17 cellular contexts compared by ENCODE assay signal in the genomic region with DNA sequence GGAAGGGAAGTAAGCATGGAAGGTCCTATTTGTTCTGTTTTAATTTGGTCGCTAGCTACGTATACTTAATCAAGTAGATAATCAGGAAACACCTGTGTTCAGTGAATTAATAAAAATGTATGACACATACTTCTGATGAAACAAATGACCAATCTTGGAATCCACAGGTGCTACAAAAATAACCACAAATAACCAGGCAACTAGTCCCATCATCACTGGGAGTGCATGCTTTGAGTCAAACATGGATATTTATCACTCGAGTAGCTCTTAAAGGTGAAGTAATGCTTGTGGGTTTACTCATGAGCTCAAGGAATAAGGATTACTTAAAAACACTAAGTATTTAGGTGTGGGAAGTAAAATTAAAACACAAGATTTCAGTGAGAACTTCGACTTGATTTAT.
DNase-seq lines count a peak whose midpoint lies in the region; FAIRE-seq and TF ChIP-seq lines count a peak whose summit lies in the region.
"Had no signal": no experiment of that assay in that cellular context is flagged by ENCODE, and none has a peak within 500 bp of the region (broad histone marks: within the 10 kb centered on the region; RNA-seq: fewer than 3 reads in every experiment).

No MANE protein-coding gene starts in this region.

- H3K27ac ChIP-seq in keratinocyte (ENCODE audit: control insufficient read depth, insufficient read depth, low read length): no peak overlapping the region
- H3K27ac ChIP-seq: C4-2B had no signal

- H3K9me3 ChIP-seq in keratinocyte (ENCODE audit: control insufficient read depth, low read depth, low read length) (no peaks in the 10 kb centered on the region), BE2C (no peaks in the 10 kb centered on the region)
- H3K9me3 ChIP-seq: HAP-1 had no signal

- H3K9me1 ChIP-seq in keratinocyte (ENCODE audit: control insufficient read depth, extremely low read depth, insufficient read depth, low read length): no peaks in the 10 kb centered on the region

- no peaks in the 10 kb centered on the region for H3K79me2 ChIP-seq in keratinocyte (ENCODE audit: control insufficient read depth, insufficient read depth, low read length)

- TF ChIP-seq CTCF in epithelial cell of esophagus (IDR thresholded peaks at IDR 0.05; ENCODE audit: insufficient read depth, low read depth, low read length, missing control alignments) (no peak), keratinocyte (optimal IDR thresholded peaks at IDR 0.05 in 1 of 3, IDR thresholded peaks at IDR 0.05 in 1 of 3, conservative IDR thresholded peaks at IDR 0.05 in 1 of 3; ENCODE audit: extremely low read depth in 1 of 3, insufficient read depth in 2 of 3, low read length in 3 of 3) (no peak), BE2C (IDR thresholded peaks at IDR 0.05; ENCODE audit: low read depth, low read length) (no peak)

- H3K27me3 ChIP-seq in keratinocyte (ENCODE audit: control insufficient read depth, extremely low read depth, insufficient read depth, low read length) (no peaks in the 10 kb centered on the region), BE2C (no peaks in the 10 kb centered on the region)

- dilution Hi-C loops in keratinocyte (cut with MboI; ENCODE audit: extremely low pct_ligation_motif_present, low sequenced_read_pairs): no loop called here

- no peak overlapping the region for H3K9ac ChIP-seq in keratinocyte (ENCODE audit: control insufficient read depth, extremely low read depth, insufficient read depth, low read length)

- H3K4me1 ChIP-seq in keratinocyte (ENCODE audit: control insufficient read depth, extremely low read depth, insufficient read depth, low read length) (no peaks in the 10 kb centered on the region), BE2C (no peaks in the 10 kb centered on the region)
- H3K4me1 ChIP-seq: HAP-1 had no signal

- H2AFZ ChIP-seq in keratinocyte (ENCODE audit: control insufficient read depth, low read length): no peak overlapping the region

- no peaks in the 10 kb centered on the region for H3K36me3 ChIP-seq in keratinocyte (ENCODE audit: control insufficient read depth in 2 of 2, extremely low read depth in 1 of 2, insufficient read depth in 2 of 2, low read length in 2 of 2)
- H3K36me3 ChIP-seq in BE2C: no peaks in the 10 kb centered on the region
- H3K36me3 ChIP-seq: HAP-1 had no signal

- no peak overlapping the region for H3K4me2 ChIP-seq in keratinocyte (ENCODE audit: control insufficient read depth, extremely low read depth, insufficient read depth, low read depth, low read length)

- DNase-seq in NCI-H226 (peak; percentile 41), epithelial cell of esophagus (ENCODE audit: low read depth) (peak; percentile 66), keratinocyte (ENCODE audit: low read depth, low spot score) (peak; percentile 50), renal cortical epithelial cell (ENCODE audit: low read depth) (peak; percentile 38), epidermal melanocyte (ENCODE audit: insufficient read length, low spot score) (no peak), urothelium cell line (ENCODE audit: low spot score) (no peak), BE2C (no peak)
- DNase-seq: CD4-positive, alpha-beta memory T cell; DMS153; DMS79 treated with DMSO at 0.1 percent for 48 hours; GDM1; IMR-90 had no signal

- FAIRE-seq in keratinocyte (lab: Jason Lieb, UNC) (peak; percentile 60), urothelium cell line (lab: Jason Lieb, UNC) (no peak)
- FAIRE-seq: D721Med, GM12892, H1 had no signal

- no peaks in the 10 kb centered on the region for H4K20me1 ChIP-seq in keratinocyte (ENCODE audit: control insufficient read depth, extremely low read depth, insufficient read depth, low read length)

- no peak overlapping the region for H3K4me3 ChIP-seq in epithelial cell of esophagus (ENCODE audit: low read length)
- H3K4me3 ChIP-seq in keratinocyte (ENCODE audit: control insufficient read depth in 2 of 3, extremely low read depth in 1 of 3, insufficient read depth in 2 of 3, low read depth in 1 of 3, low read length in 3 of 3): no peak overlapping the region
- no peak overlapping the region for H3K4me3 ChIP-seq in BE2C (ENCODE audit: low read depth, low read length)
- H3K4me3 ChIP-seq: HAP-1 had no signal

Comparison
In these comparisons a context has a peak if more than half of its experiments do, and no peak if none do; other contexts are left out.
1. DNase-seq: peak in NCI-H226 (single experiment), epithelial cell of esophagus (single experiment), keratinocyte (single experiment) and renal cortical epithelial cell (single experiment); none in epidermal melanocyte (single experiment), urothelium cell line (single experiment) and BE2C (single experiment).